Comparison of ENCODE assay signal across 1 cellular context in the genomic region with DNA sequence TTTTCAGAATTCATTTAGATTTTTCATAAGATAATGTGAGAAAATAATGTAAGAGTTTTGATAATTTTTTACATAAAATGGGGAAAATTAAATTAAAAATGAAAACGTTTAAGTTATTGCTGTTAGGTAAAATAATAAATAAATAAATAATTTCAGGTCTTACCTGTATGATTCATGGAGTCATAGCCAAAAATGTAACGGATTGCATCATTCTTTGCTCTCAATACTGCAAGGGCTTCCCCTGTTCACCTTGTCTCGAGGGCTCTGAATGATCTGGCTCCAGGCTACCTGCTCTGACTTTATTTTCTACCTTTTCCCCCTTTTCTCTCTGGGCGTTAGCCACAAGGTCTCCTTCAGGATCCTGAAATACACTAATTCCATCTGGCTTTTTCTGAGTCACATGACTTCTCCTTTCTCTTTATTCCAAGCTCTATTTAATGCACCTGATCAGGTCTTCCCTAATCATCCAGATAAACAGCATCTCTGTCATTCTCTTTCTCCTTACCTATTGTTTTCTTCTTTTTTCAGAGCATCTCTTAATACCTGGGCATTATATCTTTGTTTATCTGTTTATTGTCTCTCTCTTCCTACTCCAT.
A peak's percentile ranks its signal among the peaks of the same experiment; 100 is the strongest.
TF ChIP-seq lines count a peak whose summit lies in the region.

No MANE protein-coding gene starts in this region.

TF ChIP-seq in H1, 55 proteins besides CTCF, POLR2A, EP300 and RAD21:
- no peak for TF ChIP-seq JUN (IDR thresholded peaks at IDR 0.05; ENCODE audit: low read depth, low read length)
- peak; percentile 72 for TF ChIP-seq CEBPB (IDR thresholded peaks at IDR 0.05; ENCODE audit: low read depth, low read length)
